Comparison of ENCODE assay signal across 26 cellular contexts in the genomic region with DNA sequence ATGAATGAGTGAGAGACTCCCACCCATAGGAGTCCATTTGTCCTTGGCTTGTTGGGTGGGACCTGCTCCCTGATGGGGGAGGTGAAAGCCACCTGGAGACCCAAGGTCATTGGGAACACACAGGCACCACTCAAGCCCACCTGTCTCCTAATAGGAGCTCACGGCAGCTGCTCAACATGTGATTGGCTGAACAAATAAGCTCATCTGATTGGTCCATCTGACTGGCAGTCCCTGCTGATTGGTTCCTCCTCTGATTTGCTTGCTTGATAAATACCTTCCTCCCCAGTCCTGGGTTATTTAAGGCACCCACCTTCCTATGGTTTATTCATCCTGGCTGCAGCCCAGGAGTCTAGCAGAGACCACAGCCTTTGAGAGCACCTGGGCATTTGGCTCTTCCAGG.
"Had no signal": no experiment of that assay in that cellular context is flagged by ENCODE, and none has a peak within 500 bp of the region (broad histone marks: within the 10 kb centered on the region; RNA-seq: fewer than 3 reads in every experiment).

No MANE protein-coding gene starts in this region.

- DNase-seq: colonic mucosa; cortex of kidney; effector CD8-positive, alpha-beta T cell; effector memory CD8-positive, alpha-beta T cell; endodermal cell; erythroblast; esophagus squamous epithelium; foreskin fibroblast; foreskin melanocyte; gastrocnemius medialis; glutamatergic neuron; head of caudate nucleus; heart right ventricle; hippocampal formation; left cardiac atrium; left lung; left ventricle myocardium superior; lower lobe of right lung; mesenchymal stem cell; mucosa of descending colon; naive B cell had no signal

- H3K4me1 ChIP-seq: colonic mucosa, esophagus squamous epithelium, gastrocnemius medialis, heart right ventricle, left lung, lower lobe of right lung had no signal

- H3K4me3 ChIP-seq: colonic mucosa, esophagus squamous epithelium, gastrocnemius medialis, heart right ventricle, left lung, lower lobe of right lung, mucosa of descending colon had no signal

- H3K27ac ChIP-seq: colonic mucosa, epithelial cell of prostate, esophagus squamous epithelium, gastrocnemius medialis, heart right ventricle, left lung, lower lobe of right lung had no signal

- H3K27me3 ChIP-seq: colonic mucosa had no signal

- H3K9me3 ChIP-seq: colonic mucosa, esophagus squamous epithelium, gastrocnemius medialis, heart right ventricle, left lung, lower lobe of right lung, mucosa of descending colon had no signal

- ATAC-seq: effector memory CD8-positive, alpha-beta T cell; esophagus mucosa; gastrocnemius medialis; heart right ventricle; left cardiac atrium; left lung; left ventricle myocardium superior; lower lobe of right lung; mucosa of descending colon had no signal

- H3K36me3 ChIP-seq: colonic mucosa, esophagus squamous epithelium, gastrocnemius medialis, heart right ventricle, left lung, lower lobe of right lung had no signal

- FAIRE-seq: endometrium, islet of Langerhans, keratinocyte had no signal
